1 cellular context compared by ENCODE assay signal in the genomic region with DNA sequence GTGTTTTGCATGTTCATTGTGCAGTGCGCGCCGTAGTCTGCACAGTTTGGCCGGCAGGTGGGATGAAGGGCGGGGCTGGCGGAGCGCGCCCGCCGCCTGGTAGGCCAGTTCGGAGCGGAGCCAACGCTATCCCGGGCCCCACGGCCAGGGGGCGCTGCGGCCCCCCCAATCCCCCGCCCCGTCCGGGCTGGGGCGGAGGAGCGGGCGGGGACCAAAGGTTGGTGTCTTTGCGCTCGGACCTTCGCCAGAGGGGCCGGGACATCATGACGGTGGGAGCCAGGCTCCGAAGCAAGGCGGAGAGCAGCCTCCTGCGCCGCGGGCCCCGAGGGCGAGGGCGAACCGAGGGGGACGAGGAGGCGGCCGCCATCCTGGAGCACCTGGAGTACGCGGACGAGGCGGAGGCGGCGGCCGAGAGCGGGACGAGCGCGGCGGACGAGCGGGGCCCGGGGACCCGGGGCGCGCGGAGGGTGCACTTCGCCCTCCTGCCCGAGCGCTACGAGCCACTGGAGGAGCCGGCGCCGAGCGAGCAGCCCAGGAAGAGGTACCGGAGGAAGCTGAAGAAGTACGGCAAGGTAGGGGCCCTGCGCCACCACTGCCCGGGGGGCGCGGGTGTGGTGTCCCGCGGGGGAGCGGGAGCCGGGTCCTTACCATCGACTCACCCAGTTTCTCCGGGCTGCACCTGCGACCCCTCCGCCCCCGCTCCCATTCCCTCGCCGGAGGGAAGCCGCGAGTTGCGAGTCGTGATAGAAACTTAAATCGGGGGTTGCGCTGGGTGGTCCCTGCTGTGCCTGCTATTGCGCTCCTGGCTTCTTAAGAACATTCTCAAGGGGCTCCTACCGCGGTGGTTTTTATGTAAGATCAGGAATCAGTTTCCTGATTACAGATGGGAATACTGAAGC.
TF ChIP-seq lines count a peak whose summit lies in the region.

A gene with protein sequence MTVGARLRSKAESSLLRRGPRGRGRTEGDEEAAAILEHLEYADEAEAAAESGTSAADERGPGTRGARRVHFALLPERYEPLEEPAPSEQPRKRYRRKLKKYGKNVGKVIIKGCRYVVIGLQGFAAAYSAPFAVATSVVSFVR (plus strand): TSS at position 224 of the 899 bp plus-strand sequence. CDS start 40 bp downstream, at position 264.

TF ChIP-seq in HEK293, 187 proteins besides CTCF, POLR2A, EP300 and RAD21 (continued from another document and continues in another):
- TF ChIP-seq, protein P1, sequence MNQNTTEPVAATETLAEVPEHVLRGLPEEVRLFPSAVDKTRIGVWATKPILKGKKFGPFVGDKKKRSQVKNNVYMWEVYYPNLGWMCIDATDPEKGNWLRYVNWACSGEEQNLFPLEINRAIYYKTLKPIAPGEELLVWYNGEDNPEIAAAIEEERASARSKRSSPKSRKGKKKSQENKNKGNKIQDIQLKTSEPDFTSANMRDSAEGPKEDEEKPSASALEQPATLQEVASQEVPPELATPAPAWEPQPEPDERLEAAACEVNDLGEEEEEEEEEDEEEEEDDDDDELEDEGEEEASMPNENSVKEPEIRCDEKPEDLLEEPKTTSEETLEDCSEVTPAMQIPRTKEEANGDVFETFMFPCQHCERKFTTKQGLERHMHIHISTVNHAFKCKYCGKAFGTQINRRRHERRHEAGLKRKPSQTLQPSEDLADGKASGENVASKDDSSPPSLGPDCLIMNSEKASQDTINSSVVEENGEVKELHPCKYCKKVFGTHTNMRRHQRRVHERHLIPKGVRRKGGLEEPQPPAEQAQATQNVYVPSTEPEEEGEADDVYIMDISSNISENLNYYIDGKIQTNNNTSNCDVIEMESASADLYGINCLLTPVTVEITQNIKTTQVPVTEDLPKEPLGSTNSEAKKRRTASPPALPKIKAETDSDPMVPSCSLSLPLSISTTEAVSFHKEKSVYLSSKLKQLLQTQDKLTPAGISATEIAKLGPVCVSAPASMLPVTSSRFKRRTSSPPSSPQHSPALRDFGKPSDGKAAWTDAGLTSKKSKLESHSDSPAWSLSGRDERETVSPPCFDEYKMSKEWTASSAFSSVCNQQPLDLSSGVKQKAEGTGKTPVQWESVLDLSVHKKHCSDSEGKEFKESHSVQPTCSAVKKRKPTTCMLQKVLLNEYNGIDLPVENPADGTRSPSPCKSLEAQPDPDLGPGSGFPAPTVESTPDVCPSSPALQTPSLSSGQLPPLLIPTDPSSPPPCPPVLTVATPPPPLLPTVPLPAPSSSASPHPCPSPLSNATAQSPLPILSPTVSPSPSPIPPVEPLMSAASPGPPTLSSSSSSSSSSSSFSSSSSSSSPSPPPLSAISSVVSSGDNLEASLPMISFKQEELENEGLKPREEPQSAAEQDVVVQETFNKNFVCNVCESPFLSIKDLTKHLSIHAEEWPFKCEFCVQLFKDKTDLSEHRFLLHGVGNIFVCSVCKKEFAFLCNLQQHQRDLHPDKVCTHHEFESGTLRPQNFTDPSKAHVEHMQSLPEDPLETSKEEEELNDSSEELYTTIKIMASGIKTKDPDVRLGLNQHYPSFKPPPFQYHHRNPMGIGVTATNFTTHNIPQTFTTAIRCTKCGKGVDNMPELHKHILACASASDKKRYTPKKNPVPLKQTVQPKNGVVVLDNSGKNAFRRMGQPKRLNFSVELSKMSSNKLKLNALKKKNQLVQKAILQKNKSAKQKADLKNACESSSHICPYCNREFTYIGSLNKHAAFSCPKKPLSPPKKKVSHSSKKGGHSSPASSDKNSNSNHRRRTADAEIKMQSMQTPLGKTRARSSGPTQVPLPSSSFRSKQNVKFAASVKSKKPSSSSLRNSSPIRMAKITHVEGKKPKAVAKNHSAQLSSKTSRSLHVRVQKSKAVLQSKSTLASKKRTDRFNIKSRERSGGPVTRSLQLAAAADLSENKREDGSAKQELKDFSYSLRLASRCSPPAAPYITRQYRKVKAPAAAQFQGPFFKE (tag by site-specific recombination; IDR thresholded peaks at IDR 0.05; ENCODE audit: borderline replicate concordance), result no peak
- TF ChIP-seq ZNF239 (tag by site-specific recombination; IDR thresholded peaks at IDR 0.05) (no peak), ZNF600 (tag by site-specific recombination; IDR thresholded peaks at IDR 0.05) (peak; percentile 67; the same call in 1 of the 2 replicates), ZNF146 (tag by site-specific recombination; IDR thresholded peaks at IDR 0.05) (no peak), ZFP41 (tag by site-specific recombination; IDR thresholded peaks at IDR 0.05; ENCODE audit: borderline replicate concordance) (no peak), ZFHX2 (tag by site-specific recombination; conservative IDR thresholded peaks at IDR 0.05) (peak; percentile 78), YY1 (tag by site-specific recombination; IDR thresholded peaks at IDR 0.05) (peak; percentile 68), ZNF791 (tag by site-specific recombination; IDR thresholded peaks at IDR 0.05) (no peak), ZNF501 (tag by site-specific recombination; IDR thresholded peaks at IDR 0.05) (peak; percentile 87; the same call in 1 of the 2 replicates), ZNF354C (tag by site-specific recombination; IDR thresholded peaks at IDR 0.05; ENCODE audit: borderline replicate concordance, low read depth) (no peak), ZNF10 (tag by site-specific recombination; IDR thresholded peaks at IDR 0.05) (peak; percentile 36; the same call in 1 of the 2 replicates), MYNN (tag by site-specific recombination; IDR thresholded peaks at IDR 0.05; ENCODE audit: borderline replicate concordance) (no peak), ZNF324 (tag by site-specific recombination; IDR thresholded peaks at IDR 0.05) (0 out of 2 replicates have a peak, but pooled peaks have one; percentile 28), ZNF610 (tag by site-specific recombination; IDR thresholded peaks at IDR 0.05; ENCODE audit: borderline replicate concordance) (peak; percentile 75; the same call in 1 of the 2 replicates), ZNF366 (tag by site-specific recombination; conservative IDR thresholded peaks at IDR 0.05) (no peak; the same call in 1 of the 2 replicates), ZNF423 (tag by site-specific recombination; IDR thresholded peaks at IDR 0.05) (no peak), ZNF560 (tag by site-specific recombination; IDR thresholded peaks at IDR 0.05; ENCODE audit: borderline replicate concordance) (no peak), ZNF76 (tag by site-specific recombination; IDR thresholded peaks at IDR 0.05; ENCODE audit: borderline replicate concordance, low read depth) (peak; percentile 50; the same call in 1 of the 2 replicates), ZIC2 (tag by site-specific recombination; IDR thresholded peaks at IDR 0.05) (peak; percentile 27), MEIS1 (CRISPR knock-in tag; IDR thresholded peaks at IDR 0.05; ENCODE audit: borderline replicate concordance) (no peak), ZBTB17 (tag by site-specific recombination; IDR thresholded peaks at IDR 0.05) (no peak; the same call in 1 of the 2 replicates)
- TF ChIP-seq, protein P2, sequence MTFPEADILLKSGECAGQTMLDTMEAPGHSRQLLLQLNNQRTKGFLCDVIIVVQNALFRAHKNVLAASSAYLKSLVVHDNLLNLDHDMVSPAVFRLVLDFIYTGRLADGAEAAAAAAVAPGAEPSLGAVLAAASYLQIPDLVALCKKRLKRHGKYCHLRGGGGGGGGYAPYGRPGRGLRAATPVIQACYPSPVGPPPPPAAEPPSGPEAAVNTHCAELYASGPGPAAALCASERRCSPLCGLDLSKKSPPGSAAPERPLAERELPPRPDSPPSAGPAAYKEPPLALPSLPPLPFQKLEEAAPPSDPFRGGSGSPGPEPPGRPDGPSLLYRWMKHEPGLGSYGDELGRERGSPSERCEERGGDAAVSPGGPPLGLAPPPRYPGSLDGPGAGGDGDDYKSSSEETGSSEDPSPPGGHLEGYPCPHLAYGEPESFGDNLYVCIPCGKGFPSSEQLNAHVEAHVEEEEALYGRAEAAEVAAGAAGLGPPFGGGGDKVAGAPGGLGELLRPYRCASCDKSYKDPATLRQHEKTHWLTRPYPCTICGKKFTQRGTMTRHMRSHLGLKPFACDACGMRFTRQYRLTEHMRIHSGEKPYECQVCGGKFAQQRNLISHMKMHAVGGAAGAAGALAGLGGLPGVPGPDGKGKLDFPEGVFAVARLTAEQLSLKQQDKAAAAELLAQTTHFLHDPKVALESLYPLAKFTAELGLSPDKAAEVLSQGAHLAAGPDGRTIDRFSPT (tag by site-specific recombination; IDR thresholded peaks at IDR 0.05), result no peak
- TF ChIP-seq, protein P3, sequence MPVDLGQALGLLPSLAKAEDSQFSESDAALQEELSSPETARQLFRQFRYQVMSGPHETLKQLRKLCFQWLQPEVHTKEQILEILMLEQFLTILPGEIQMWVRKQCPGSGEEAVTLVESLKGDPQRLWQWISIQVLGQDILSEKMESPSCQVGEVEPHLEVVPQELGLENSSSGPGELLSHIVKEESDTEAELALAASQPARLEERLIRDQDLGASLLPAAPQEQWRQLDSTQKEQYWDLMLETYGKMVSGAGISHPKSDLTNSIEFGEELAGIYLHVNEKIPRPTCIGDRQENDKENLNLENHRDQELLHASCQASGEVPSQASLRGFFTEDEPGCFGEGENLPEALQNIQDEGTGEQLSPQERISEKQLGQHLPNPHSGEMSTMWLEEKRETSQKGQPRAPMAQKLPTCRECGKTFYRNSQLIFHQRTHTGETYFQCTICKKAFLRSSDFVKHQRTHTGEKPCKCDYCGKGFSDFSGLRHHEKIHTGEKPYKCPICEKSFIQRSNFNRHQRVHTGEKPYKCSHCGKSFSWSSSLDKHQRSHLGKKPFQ (tag by site-specific recombination; IDR thresholded peaks at IDR 0.05), result no peak
- TF ChIP-seq, protein P4, sequence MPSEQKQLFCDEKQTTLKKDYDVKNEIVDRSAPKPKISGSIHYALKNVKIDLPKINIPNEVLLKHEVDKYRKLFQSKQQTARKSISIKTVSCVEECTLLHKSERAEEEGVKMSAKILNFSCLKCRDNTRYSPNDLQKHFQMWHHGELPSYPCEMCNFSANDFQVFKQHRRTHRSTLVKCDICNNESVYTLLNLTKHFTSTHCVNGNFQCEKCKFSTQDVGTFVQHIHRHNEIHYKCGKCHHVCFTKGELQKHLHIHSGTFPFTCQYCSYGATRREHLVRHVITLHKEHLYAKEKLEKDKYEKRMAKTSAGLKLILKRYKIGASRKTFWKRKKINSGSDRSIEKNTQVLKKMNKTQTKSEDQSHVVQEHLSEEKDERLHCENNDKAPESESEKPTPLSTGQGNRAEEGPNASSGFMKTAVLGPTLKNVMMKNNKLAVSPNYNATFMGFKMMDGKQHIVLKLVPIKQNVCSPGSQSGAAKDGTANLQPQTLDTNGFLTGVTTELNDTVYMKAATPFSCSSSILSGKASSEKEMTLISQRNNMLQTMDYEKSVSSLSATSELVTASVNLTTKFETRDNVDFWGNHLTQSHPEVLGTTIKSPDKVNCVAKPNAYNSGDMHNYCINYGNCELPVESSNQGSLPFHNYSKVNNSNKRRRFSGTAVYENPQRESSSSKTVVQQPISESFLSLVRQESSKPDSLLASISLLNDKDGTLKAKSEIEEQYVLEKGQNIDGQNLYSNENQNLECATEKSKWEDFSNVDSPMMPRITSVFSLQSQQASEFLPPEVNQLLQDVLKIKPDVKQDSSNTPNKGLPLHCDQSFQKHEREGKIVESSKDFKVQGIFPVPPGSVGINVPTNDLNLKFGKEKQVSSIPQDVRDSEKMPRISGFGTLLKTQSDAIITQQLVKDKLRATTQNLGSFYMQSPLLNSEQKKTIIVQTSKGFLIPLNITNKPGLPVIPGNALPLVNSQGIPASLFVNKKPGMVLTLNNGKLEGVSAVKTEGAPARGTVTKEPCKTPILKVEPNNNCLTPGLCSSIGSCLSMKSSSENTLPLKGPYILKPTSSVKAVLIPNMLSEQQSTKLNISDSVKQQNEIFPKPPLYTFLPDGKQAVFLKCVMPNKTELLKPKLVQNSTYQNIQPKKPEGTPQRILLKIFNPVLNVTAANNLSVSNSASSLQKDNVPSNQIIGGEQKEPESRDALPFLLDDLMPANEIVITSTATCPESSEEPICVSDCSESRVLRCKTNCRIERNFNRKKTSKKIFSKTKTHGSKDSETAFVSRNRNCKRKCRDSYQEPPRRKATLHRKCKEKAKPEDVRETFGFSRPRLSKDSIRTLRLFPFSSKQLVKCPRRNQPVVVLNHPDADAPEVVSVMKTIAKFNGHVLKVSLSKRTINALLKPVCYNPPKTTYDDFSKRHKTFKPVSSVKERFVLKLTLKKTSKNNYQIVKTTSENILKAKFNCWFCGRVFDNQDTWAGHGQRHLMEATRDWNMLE (tag by site-specific recombination; conservative IDR thresholded peaks at IDR 0.05; ENCODE audit: low read depth), result no peak
- TF ChIP-seq, protein P5, sequence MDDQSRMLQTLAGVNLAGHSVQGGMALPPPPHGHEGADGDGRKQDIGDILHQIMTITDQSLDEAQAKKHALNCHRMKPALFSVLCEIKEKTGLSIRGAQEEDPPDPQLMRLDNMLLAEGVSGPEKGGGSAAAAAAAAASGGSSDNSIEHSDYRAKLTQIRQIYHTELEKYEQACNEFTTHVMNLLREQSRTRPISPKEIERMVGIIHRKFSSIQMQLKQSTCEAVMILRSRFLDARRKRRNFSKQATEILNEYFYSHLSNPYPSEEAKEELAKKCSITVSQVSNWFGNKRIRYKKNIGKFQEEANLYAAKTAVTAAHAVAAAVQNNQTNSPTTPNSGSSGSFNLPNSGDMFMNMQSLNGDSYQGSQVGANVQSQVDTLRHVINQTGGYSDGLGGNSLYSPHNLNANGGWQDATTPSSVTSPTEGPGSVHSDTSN (CRISPR knock-in tag; IDR thresholded peaks at IDR 0.05), result peak; percentile 66
- TF ChIP-seq, protein P6, sequence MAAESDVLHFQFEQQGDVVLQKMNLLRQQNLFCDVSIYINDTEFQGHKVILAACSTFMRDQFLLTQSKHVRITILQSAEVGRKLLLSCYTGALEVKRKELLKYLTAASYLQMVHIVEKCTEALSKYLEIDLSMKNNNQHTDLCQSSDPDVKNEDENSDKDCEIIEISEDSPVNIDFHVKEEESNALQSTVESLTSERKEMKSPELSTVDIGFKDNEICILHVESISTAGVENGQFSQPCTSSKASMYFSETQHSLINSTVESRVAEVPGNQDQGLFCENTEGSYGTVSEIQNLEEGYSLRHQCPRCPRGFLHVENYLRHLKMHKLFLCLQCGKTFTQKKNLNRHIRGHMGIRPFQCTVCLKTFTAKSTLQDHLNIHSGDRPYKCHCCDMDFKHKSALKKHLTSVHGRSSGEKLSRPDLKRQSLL (tag by site-specific recombination; IDR thresholded peaks at IDR 0.05), result no peak
- TF ChIP-seq, protein P7, sequence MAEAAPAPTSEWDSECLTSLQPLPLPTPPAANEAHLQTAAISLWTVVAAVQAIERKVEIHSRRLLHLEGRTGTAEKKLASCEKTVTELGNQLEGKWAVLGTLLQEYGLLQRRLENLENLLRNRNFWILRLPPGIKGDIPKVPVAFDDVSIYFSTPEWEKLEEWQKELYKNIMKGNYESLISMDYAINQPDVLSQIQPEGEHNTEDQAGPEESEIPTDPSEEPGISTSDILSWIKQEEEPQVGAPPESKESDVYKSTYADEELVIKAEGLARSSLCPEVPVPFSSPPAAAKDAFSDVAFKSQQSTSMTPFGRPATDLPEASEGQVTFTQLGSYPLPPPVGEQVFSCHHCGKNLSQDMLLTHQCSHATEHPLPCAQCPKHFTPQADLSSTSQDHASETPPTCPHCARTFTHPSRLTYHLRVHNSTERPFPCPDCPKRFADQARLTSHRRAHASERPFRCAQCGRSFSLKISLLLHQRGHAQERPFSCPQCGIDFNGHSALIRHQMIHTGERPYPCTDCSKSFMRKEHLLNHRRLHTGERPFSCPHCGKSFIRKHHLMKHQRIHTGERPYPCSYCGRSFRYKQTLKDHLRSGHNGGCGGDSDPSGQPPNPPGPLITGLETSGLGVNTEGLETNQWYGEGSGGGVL (tag by site-specific recombination; IDR thresholded peaks at IDR 0.05), result peak; percentile 33; the same call in 1 of the 2 replicates
- TF ChIP-seq, protein P8, sequence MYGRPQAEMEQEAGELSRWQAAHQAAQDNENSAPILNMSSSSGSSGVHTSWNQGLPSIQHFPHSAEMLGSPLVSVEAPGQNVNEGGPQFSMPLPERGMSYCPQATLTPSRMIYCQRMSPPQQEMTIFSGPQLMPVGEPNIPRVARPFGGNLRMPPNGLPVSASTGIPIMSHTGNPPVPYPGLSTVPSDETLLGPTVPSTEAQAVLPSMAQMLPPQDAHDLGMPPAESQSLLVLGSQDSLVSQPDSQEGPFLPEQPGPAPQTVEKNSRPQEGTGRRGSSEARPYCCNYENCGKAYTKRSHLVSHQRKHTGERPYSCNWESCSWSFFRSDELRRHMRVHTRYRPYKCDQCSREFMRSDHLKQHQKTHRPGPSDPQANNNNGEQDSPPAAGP (tag by site-specific recombination; IDR thresholded peaks at IDR 0.05), result peak; percentile 85; the same call in 1 of the 2 replicates
